27 cellular contexts compared by ENCODE assay signal in genomic region chr16:87061521-87061920, GRCh38.
"Had no signal": no experiment of that assay in that cellular context is flagged by ENCODE, and none has a peak within 500 bp of the region (broad histone marks: within the 10 kb centered on the region; RNA-seq: fewer than 3 reads in every experiment).

No MANE protein-coding gene starts in this region.

- ATAC-seq: activated CD8-positive, alpha-beta memory T cell treated with anti-CD3 and anti-CD28 coated beads, Interleukin-2, amount 10 ng/mL, durations not matched to agents 7 days and 5 days; body of pancreas had no signal

- H3K4me2 ChIP-seq: PC-9 had no signal

- FAIRE-seq: bronchial epithelial cell, TTC549 had no signal

- H3K36me3 ChIP-seq: MG63 had no signal

- DNase-seq: activated B cell treated with CpG ODN at 0.5 μM for 24 hours; activated CD4-positive, alpha-beta T cell treated with anti-CD3 and anti-CD28 coated beads for 1 hour; activated CD4-positive, alpha-beta T cell treated with anti-CD3 and anti-CD28 coated beads, Interleukin-2, amount 10 ng/mL, durations not matched to agents 24 days and 14 days; activated CD4-positive, alpha-beta T cell treated with anti-CD3 and anti-CD28 coated beads, Interleukin-2, amount 50 U/mL, for 48 hours; activated CD8-positive, alpha-beta memory T cell treated with anti-CD3 and anti-CD28 coated beads, Interleukin-2, amount 10 ng/mL, durations not matched to agents 7 days and 5 days; activated effector memory CD4-positive, alpha-beta T cell treated with Interleukin-2 at 50 U/mL for 16 hours; activated naive CD4-positive, alpha-beta T cell; activated T-cell treated with anti-CD3 and anti-CD28 coated beads, Interleukin-2, amount 50 U/mL, for 24 hours; aorta; body of pancreas; MG63; MV-4-11; NCI-H1092 treated with DMSO at 0.1 percent for 48 hours; NCI-H1417 treated with DMSO at 0.1 percent for 48 hours; NCI-H1694; NCI-H2029; NCI-H2107; NCI-H2171 treated with DMSO at 0.1 percent for 48 hours; NCI-H226; NCI-H526 treated with DMSO at 0.1 percent for 48 hours; NK-92 treated with Interleukin-12 subunit alpha and Interleukin-12 subunit beta, amount 100 ng/mL, for 24 hours; PC-9; SHP77 treated with DMSO at 0.1 percent for 48 hours; T-helper 2 cell; T1000 had no signal

- H3K9me3 ChIP-seq: body of pancreas, MG63 had no signal

- H3K27me3 ChIP-seq: body of pancreas, MG63 had no signal

- H3K27ac ChIP-seq: body of pancreas, PC-9 had no signal

- H2AFZ ChIP-seq: PC-9 had no signal

- H3K4me3 ChIP-seq: body of pancreas, MG63, PC-9 had no signal
